Comparison of ENCODE assay signal across 2 cellular contexts in genomic region chr5:58582411-58583393, GRCh38.
A peak's percentile ranks its signal among the peaks of the same experiment; 100 is the strongest.
TF ChIP-seq lines count a peak whose summit lies in the region.

TSS of gene RAB3C (plus strand) at chr5:58583075. CDS start at chr5:58583209, 134 bp downstream.

TF ChIP-seq in HCT116, 20 proteins besides CTCF, POLR2A, EP300 and RAD21 (continued from another document):
- TF ChIP-seq REST (IDR thresholded peaks at IDR 0.05; ENCODE audit: low read depth) (peak; percentile 70), YY1 (IDR thresholded peaks at IDR 0.05; ENCODE audit: extremely low read depth, insufficient replicate concordance, low read depth, low read length) (no peak), MAX (IDR thresholded peaks at IDR 0.05) (no peak), SIN3A (IDR thresholded peaks at IDR 0.05; ENCODE audit: low read depth) (no peak), TCF7L2 (IDR thresholded peaks at IDR 0.05; ENCODE audit: borderline replicate concordance, extremely low read depth, insufficient read depth, insufficient read length) (no peak)
TF ChIP-seq in HCT116: peak in this region for 1.

TF ChIP-seq in K562, 482 proteins besides CTCF, POLR2A, EP300 and RAD21 (continued from another document):
- TF ChIP-seq AFF1 (IDR thresholded peaks at IDR 0.05; ENCODE audit: low read depth in 1 of 2, partially characterized antibody in 2 of 2) (peak in 1 of 2 experiments; percentile 92), RFX1 (IDR thresholded peaks at IDR 0.05) (no peak), ZNF143 (CRISPR knock-in tag; IDR thresholded peaks at IDR 0.05) (peak; percentile 58; the same call in 1 of the 2 replicates), MED1 (CRISPR knock-in tag; IDR thresholded peaks at IDR 0.05; ENCODE audit: borderline replicate concordance) (no peak), SIX5 (IDR thresholded peaks at IDR 0.05; ENCODE audit: borderline replicate concordance in 1 of 2, insufficient read depth in 1 of 2, low read depth in 1 of 2, low read length in 2 of 2) (peak; percentile 23 to 44; a peak in 2 of 4 replicates), FOS (IDR thresholded peaks at IDR 0.05; ENCODE audit: extremely low read depth, insufficient read length) (no peak), REST (CRISPR knock-in tag; IDR thresholded peaks at IDR 0.05; ENCODE audit: low read depth) (peak; percentile 89), TSHZ1 (CRISPR knock-in tag; IDR thresholded peaks at IDR 0.05) (no peak)
